22 cellular contexts compared by ENCODE assay signal in genomic region chr11:72230764-72231365, GRCh38. TPM values are rescaled to one million over a fixed set of nuclear protein-coding genes. Genes with fewer than 3 reads are reported as not detected.
"Had no signal": no experiment of that assay in that cellular context is flagged by ENCODE, and none has a peak within 500 bp of the region (broad histone marks: within the 10 kb centered on the region; RNA-seq: fewer than 3 reads in every experiment).

No MANE protein-coding gene starts in this region.

- H3K4me1 ChIP-seq: right lobe of liver, uterus had no signal

- ATAC-seq: body of pancreas; foreskin keratinocyte; lower lobe of right lung; right lobe of liver; stimulated activated naive CD8-positive, alpha-beta T cell treated with anti-CD3 and anti-CD28 coated beads, Interleukin-15, amount 100 ng/mL, for 72 hours; WTC11 had no signal

- H3K27ac ChIP-seq: body of pancreas, coronary artery, foreskin keratinocyte, lower lobe of right lung, neural progenitor cell, ovary, right lobe of liver, thoracic aorta, uterus had no signal

- DNase-seq: activated CD4-positive, alpha-beta T cell treated with anti-CD3 and anti-CD28 coated beads, Interleukin-2, amount 10 ng/mL, durations not matched to agents 24 days and 14 days; activated gamma-delta T cell treated with Interleukin-2 at 50 U/mL for 16 hours; activated T-cell treated with anti-CD3 and anti-CD28 coated beads, Interleukin-2, amount 50 U/mL, for 1 hour; amniotic stem cell; body of pancreas; caudate nucleus; effector CD4-positive, alpha-beta T cell; foreskin keratinocyte; lower lobe of right lung; midbrain; T-helper 2 cell; uterus had no signal

- H3K9me3 ChIP-seq: body of pancreas, lower lobe of right lung, ovary, right lobe of liver, thoracic aorta, uterus had no signal

- H3K9ac ChIP-seq: neural progenitor cell had no signal

- H3K36me3 ChIP-seq: neural progenitor cell, ovary, uterus had no signal

- H3K4me3 ChIP-seq: body of pancreas, coronary artery, lower lobe of right lung, neural progenitor cell, ovary, right lobe of liver, thoracic aorta, uterus had no signal

- H3K4me2 ChIP-seq: neural progenitor cell had no signal

- H2AFZ ChIP-seq: neural progenitor cell had no signal

- H3K27me3 ChIP-seq: body of pancreas, foreskin keratinocyte, neural progenitor cell, ovary, right lobe of liver, uterus had no signal

RNA-seq across cellular contexts. Expression of gene PHOX2A, which starts 13.1 kb away (rescaled TPM):
- total RNA-seq: activated CD4-positive, alpha-beta T cell treated with anti-CD3 and anti-CD28 coated beads, Interleukin-2, amount 10 ng/mL, durations not matched to agents 24 days and 14 days; activated CD8-positive, alpha-beta memory T cell treated with anti-CD3 and anti-CD28 coated beads for 36 hours; body of pancreas; foreskin keratinocyte; lower lobe of right lung; myocyte; ovary; pulmonary artery endothelial cell; right lobe of liver; thoracic aorta; uterus had no signal
- polyA plus RNA-seq: foreskin keratinocyte, ovary had no signal

RNA-seq across cellular contexts. Expression of gene FOLR2, which starts 14.3 kb away (rescaled TPM):
- total RNA-seq: activated CD4-positive, alpha-beta T cell treated with anti-CD3 and anti-CD28 coated beads, Interleukin-2, amount 10 ng/mL, durations not matched to agents 24 days and 14 days; activated CD8-positive, alpha-beta memory T cell treated with anti-CD3 and anti-CD28 coated beads for 36 hours; foreskin keratinocyte; myocyte; pulmonary artery endothelial cell; WTC11 had no signal
- polyA plus RNA-seq: foreskin keratinocyte had no signal

RNA-seq across cellular contexts. Expression of gene FOLR1, which starts 38.9 kb away (rescaled TPM):
- total RNA-seq: activated CD4-positive, alpha-beta T cell treated with anti-CD3 and anti-CD28 coated beads, Interleukin-2, amount 10 ng/mL, durations not matched to agents 24 days and 14 days; activated CD8-positive, alpha-beta memory T cell treated with anti-CD3 and anti-CD28 coated beads for 36 hours; foreskin keratinocyte; pulmonary artery endothelial cell; right lobe of liver; thoracic aorta had no signal
- polyA plus RNA-seq: foreskin keratinocyte had no signal
